Comparison of ENCODE assay signal across 8 cellular contexts in genomic region chr3:127672429-127673190, GRCh38. TPM values are rescaled to one million over a fixed set of nuclear protein-coding genes. Genes with fewer than 3 reads are reported as not detected.
DNase-seq lines count a peak whose midpoint lies in the region; ATAC-seq and TF ChIP-seq lines count a peak whose summit lies in the region.

ABTB1 (plus strand) TSS chr3:127672952; CDS start chr3:127673026, 74 bp downstream.

- H3K36me3 ChIP-seq in H7 (replicated peaks; ENCODE audit: control insufficient read depth, insufficient read depth, low read length) = no peaks in the 10 kb centered on the region
- H3K36me3 ChIP-seq in trophoblast cell (ENCODE audit: control insufficient read depth in 1 of 2, insufficient read depth in 2 of 2, low read length in 2 of 2) = no peaks in the 10 kb centered on the region
- peaks cover 0 to 27% (median 0%) of the 10 kb centered on the region in 3 donors for H3K36me3 ChIP-seq in tibial nerve

- WGBS in trophoblast cell (ENCODE audit: extremely low coverage, insufficient coverage, insufficient read length) = no CpG with 5 or more reads among the region's 102 CpGs
- WGBS in tibial nerve, 2 donors = 0% methylated on average over 10 of the region's 102 CpGs; no CpG with 5 or more reads in 1 of the 2 donors

- no peak within 1 kb of the TSS for H3K23ac ChIP-seq in trophoblast cell (ENCODE audit: low read length)

- H2BK5ac ChIP-seq in trophoblast cell (ENCODE audit: low read depth, low read length, poor library complexity) = peak within 1 kb of the TSS; percentile 22

- peak; percentile 81 for DNase-seq in EL
- DNase-seq in H7 = peak; percentile 99
- DNase-seq in MV-4-11 (lab: John Stamatoyannopoulos, UW) = peak; percentile 59
- peak; percentile 47 for DNase-seq in SKM-1 treated with dmso at 0.1 percent for 144 hours (lab: John Stamatoyannopoulos, UW; ENCODE audit: unreplicated experiment)
- peak; percentile 96 for DNase-seq in Right ventricle myocardium inferior (ENCODE audit: missing footprints)
- DNase-seq in trophoblast cell = peak; percentile 65 to 73
- peak; percentile 76 to 82 for DNase-seq in tibial nerve (ENCODE audit: low spot score in 2 of 2)

- H3K27me3 ChIP-seq in H7 (ENCODE audit: control insufficient read depth, insufficient read depth, low read length) (peaks cover 12% of the 10 kb centered on the region; the same call in 1 of the 2 replicates), trophoblast cell (ENCODE audit: insufficient read depth, low read length) (no peaks in the 10 kb centered on the region), tibial nerve (no peaks in the 10 kb centered on the region)

- H3K27ac ChIP-seq in trophoblast cell (ENCODE audit: low read depth, low read length) (no peak within 1 kb of the TSS), tibial nerve (peak within 1 kb of the TSS; percentile 80 to 96 (median 94))

- peak within 1 kb of the TSS; percentile 59 for H3K18ac ChIP-seq in trophoblast cell (ENCODE audit: low read length)

- peak within 1 kb of the TSS; percentile 36 for H2BK120ac ChIP-seq in trophoblast cell (ENCODE audit: insufficient read depth, low read length, poor library complexity)

- ATAC-seq in Right ventricle myocardium inferior = peak; percentile 90

- peak within 1 kb of the TSS; percentile 94 for H4K8ac ChIP-seq in trophoblast cell (ENCODE audit: low read depth, low read length)

- peak in 1 of 2 donors; percentile 88 for TF ChIP-seq EP300 in tibial nerve (IDR thresholded peaks at IDR 0.05)

- H3K4me1 ChIP-seq in trophoblast cell (ENCODE audit: control insufficient read depth in 1 of 2, insufficient read depth in 2 of 2, low read length in 2 of 2) = peaks cover 6 to 10% of the 10 kb centered on the region in 2 experiments
- H3K4me1 ChIP-seq in tibial nerve = peaks cover 0 to 43% (median 18%) of the 10 kb centered on the region in 4 donors

- H3K4me2 ChIP-seq in trophoblast cell (ENCODE audit: low read length) = peak within 1 kb of the TSS; percentile 87

- H3K4me3 ChIP-seq in H7 (ENCODE audit: insufficient read depth, low read depth, low read length) (peak within 1 kb of the TSS; percentile 79), trophoblast cell (ENCODE audit: low read depth, low read length) (peak within 1 kb of the TSS; percentile 81), tibial nerve (peak within 1 kb of the TSS; percentile 71 to 82 (median 76))

- peak within 1 kb of the TSS; percentile 3 for H2BK12ac ChIP-seq in trophoblast cell (ENCODE audit: low read length)

- peak within 1 kb of the TSS; percentile 75 for H2AFZ ChIP-seq in trophoblast cell (ENCODE audit: insufficient read depth, low read length, poor library complexity)

- peak within 1 kb of the TSS; percentile 48 for H4K12ac ChIP-seq in trophoblast cell (ENCODE audit: low read depth, low read length)

- peak within 1 kb of the TSS; percentile 97 for H3K27ac Mint-ChIP-seq in activated naive CD8-positive, alpha-beta T cell

- peaks cover 9% of the 10 kb centered on the region for H3K79me1 ChIP-seq in trophoblast cell (ENCODE audit: low read length)

- TF ChIP-seq CTCF in tibial nerve (IDR thresholded peaks at IDR 0.05) = no peak

- peak within 1 kb of the TSS; percentile 64 for H4K91ac ChIP-seq in trophoblast cell (ENCODE audit: low read depth, low read length)

- H2AK5ac ChIP-seq in trophoblast cell (ENCODE audit: low read length) = peak within 1 kb of the TSS; percentile 20

- H3K27me3 Mint-ChIP-seq in activated naive CD8-positive, alpha-beta T cell = no peaks in the 10 kb centered on the region

- H3K4ac ChIP-seq in trophoblast cell (ENCODE audit: low read depth, low read length) = peak within 1 kb of the TSS; percentile 22

- intact Hi-C loops in Right ventricle myocardium inferior (cut with DNase I) = loop anchor here (5.0 kb wide), 2 partner anchors 80 to 150 kb away; partner anchors contain the start of genes MGLL and TPRA1

- H3K79me2 ChIP-seq in trophoblast cell (ENCODE audit: control insufficient read depth, insufficient read depth, low read length, poor library complexity) = no peaks in the 10 kb centered on the region

- no peaks in the 10 kb centered on the region for H3K9me3 Mint-ChIP-seq in activated naive CD8-positive, alpha-beta T cell (ENCODE audit: low read depth)

- peak within 1 kb of the TSS; percentile 92 for H3K4me3 Mint-ChIP-seq in activated naive CD8-positive, alpha-beta T cell

- peak; percentile 17 to 87 for TF ChIP-seq POLR2A in tibial nerve (IDR thresholded peaks at IDR 0.05)

- H3K9ac ChIP-seq in trophoblast cell (ENCODE audit: low read length) = peak within 1 kb of the TSS; percentile 61

- H3K36me3 Mint-ChIP-seq in activated naive CD8-positive, alpha-beta T cell = no peaks in the 10 kb centered on the region

- H3K14ac ChIP-seq in trophoblast cell (ENCODE audit: low read length) = peak within 1 kb of the TSS; percentile 41

- peaks cover 27% of the 10 kb centered on the region for H3K4me1 Mint-ChIP-seq in activated naive CD8-positive, alpha-beta T cell (ENCODE audit: low read depth)

- H3K9me3 ChIP-seq in trophoblast cell (ENCODE audit: insufficient read depth, low read depth, low read length) (no peaks in the 10 kb centered on the region), tibial nerve (no peaks in the 10 kb centered on the region)

RNA-seq across cellular contexts. Expression of gene ABTB1, which starts in this region (rescaled TPM):
- 1.5 and 4.7 TPM in 2 replicates for total RNA-seq in H7 (2014; rRNA removed; shearing (Covaris generic))
- total RNA-seq in Right ventricle myocardium inferior = 31.7 TPM
- polyA plus RNA-seq in trophoblast cell (2013) = 3.6 and 4.3 TPM in 2 replicates
- 100 to 1,000 TPM in 3 of 4 donors, 10 to 100 TPM in 1; 86.4 to 134 (median 121) TPM for total RNA-seq in tibial nerve

Comparison
In these comparisons a context has a peak if more than half of its experiments do, and no peak if none do; other contexts are left out.
1. DNase-seq: peak in every context shown above with its lines; median percentile 99 in H7; 96 in Right ventricle myocardium inferior; 81 in EL; 79 in tibial nerve; 69 in trophoblast cell; 59 in MV-4-11; 47 in SKM-1 treated with dmso at 0.1 percent for 144 hours.